Comparison of ENCODE assay signal across 9 cellular contexts in the genomic region with DNA sequence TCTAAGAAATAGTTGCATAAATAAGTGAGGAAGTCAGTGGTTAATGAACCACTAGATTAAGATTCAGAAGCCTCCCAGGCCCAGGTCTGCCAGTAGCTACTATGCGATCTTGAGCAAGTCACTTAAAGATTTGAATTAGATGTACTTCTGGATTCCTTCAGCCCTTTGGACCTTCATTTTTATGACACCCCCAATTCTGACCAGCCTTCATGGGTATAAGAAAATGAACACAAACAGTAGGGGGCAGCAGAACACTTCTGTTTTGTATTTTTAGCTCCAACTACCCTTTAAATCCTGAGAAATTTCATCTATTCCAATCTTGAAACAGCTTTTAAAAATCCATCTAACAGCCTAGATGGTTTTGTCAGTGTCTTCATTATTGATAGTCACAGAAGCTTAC. TPM values are rescaled to one million over a fixed set of nuclear protein-coding genes. Genes with fewer than 3 reads are reported as not detected.
DNase-seq lines count a peak whose midpoint lies in the region; ATAC-seq, FAIRE-seq and TF ChIP-seq lines count a peak whose summit lies in the region.
"Had no signal": no experiment of that assay in that cellular context is flagged by ENCODE, and none has a peak within 500 bp of the region (broad histone marks: within the 10 kb centered on the region; RNA-seq: fewer than 3 reads in every experiment).

No MANE protein-coding gene starts in this region.

- H3K36me3 ChIP-seq in H1 (ENCODE audit: control insufficient read depth in 2 of 4, insufficient read depth in 4 of 4, low read length in 3 of 4) (no peaks in the 10 kb centered on the region; a peak in 1 of 8 replicates), prostate gland (no peaks in the 10 kb centered on the region)
- H3K36me3 ChIP-seq: sigmoid colon had no signal

- no peaks in the 10 kb centered on the region for H3K79me1 ChIP-seq in H1 (ENCODE audit: low read depth, low read length)

- H2BK5ac ChIP-seq in H1 (ENCODE audit: low read depth, low read length), result no peak overlapping the region

- no peaks in the 10 kb centered on the region for H3K27me3 ChIP-seq in H1 (replicated peaks in 1 of 4; ENCODE audit: control insufficient read depth in 3 of 4, extremely low read depth in 1 of 4, insufficient read depth in 3 of 4, low read length in 3 of 4)
- no peaks in the 10 kb centered on the region for H3K27me3 ChIP-seq in prostate gland (replicated peaks; ENCODE audit: insufficient read depth)
- H3K27me3 ChIP-seq: sigmoid colon had no signal

- no peaks in the 10 kb centered on the region for H4K20me1 ChIP-seq in H1 (replicated peaks in 1 of 2; ENCODE audit: control insufficient read depth in 1 of 2, insufficient read depth in 2 of 2, low read length in 2 of 2)

- H3K27ac ChIP-seq in H1 (ENCODE audit: low read depth, low read length) (no peak overlapping the region), prostate gland (no peak overlapping the region)
- H3K27ac ChIP-seq: sigmoid colon had no signal

- H3K4me3 ChIP-seq in H1 (ENCODE audit: extremely low read depth in 1 of 4, insufficient read depth in 2 of 4, low read depth in 3 of 4, low read length in 4 of 4), result no peak overlapping the region
- H3K4me3 ChIP-seq in prostate gland, result no peak overlapping the region
- H3K4me3 ChIP-seq: sigmoid colon had no signal

- TF ChIP-seq EP300 in H1 (IDR thresholded peaks at IDR 0.05; ENCODE audit: borderline replicate concordance in 1 of 2, low read depth in 2 of 2, low read length in 2 of 2), result no peak

- no peak overlapping the region for H2BK15ac ChIP-seq in H1 (ENCODE audit: low read length)

- H4K8ac ChIP-seq in H1 (ENCODE audit: extremely low read depth, insufficient read depth, low read length), result no peak overlapping the region

- H2AK5ac ChIP-seq in H1 (ENCODE audit: low read depth, low read length), result no peak overlapping the region

- ATAC-seq in GM21528 (IDR thresholded peaks at IDR 0.05; ENCODE audit: low FRiP score, unreplicated experiment), result no peak

- peak; percentile 56 to 63 for TF ChIP-seq RAD21 in H1 (IDR thresholded peaks at IDR 0.05 in 1 of 2, conservative IDR thresholded peaks at IDR 0.05 in 1 of 2; ENCODE audit: low read depth in 2 of 2, low read length in 2 of 2)

- peaks cover 0 to 30% of the 10 kb centered on the region in 2 experiments; a peak in 2 of 4 replicates for H3K79me2 ChIP-seq in H1 (ENCODE audit: control insufficient read depth in 1 of 2, insufficient read depth in 2 of 2, low read length in 2 of 2)

- no peak overlapping the region for H3K23ac ChIP-seq in H1 (ENCODE audit: insufficient read length)

- H3K4me1 ChIP-seq in H1 (replicated peaks in 1 of 4; ENCODE audit: control insufficient read depth in 3 of 4, insufficient read depth in 4 of 4, low read length in 3 of 4), result 0 out of 7 replicates have a peak, but pooled peaks cover 0 to 3% (median 0%) of the 10 kb centered on the region in 4 experiments
- H3K4me1 ChIP-seq in prostate gland (replicated peaks), result no peaks in the 10 kb centered on the region

- H2BK20ac ChIP-seq in H1 (ENCODE audit: low read length), result no peak overlapping the region

- no peak overlapping the region for H2BK12ac ChIP-seq in H1 (ENCODE audit: low read depth, low read length)

- 93% methylated on average over 1 of the region's 1 CpG; no CpG with 5 or more reads in 1 of the 2 experiments for WGBS in H1 (ENCODE audit: extremely low coverage in 1 of 2, insufficient coverage in 1 of 2, insufficient read length in 1 of 2, insufficient replicate concordance in 2 of 2, low coverage in 1 of 2, low lambda C conversion rate in 2 of 2, missing lambda C conversion rate in 1 of 2), 2 experiments
- WGBS in prostate gland, result 71% methylated on average over 1 of the region's 1 CpG

- H3K56ac ChIP-seq in H1 (replicated peaks; ENCODE audit: insufficient read length, low read depth, low read length), result no peak overlapping the region

- DNase-seq in GM10266 (ENCODE audit: extremely low spot score), result no peak
- DNase-seq in NCI-H345 treated with DMSO at 0.1 percent for 48 hours (lab: John Stamatoyannopoulos, UW; ENCODE audit: unreplicated experiment), result peak; percentile 6
- no peak for DNase-seq in H1 (ENCODE audit: low read depth in 1 of 2, low spot score in 2 of 2)
- DNase-seq in prostate gland (ENCODE audit: low spot score), result peak; percentile 4
- no peak for DNase-seq in NCI-H2029 treated with DMSO at 0.1 percent for 48 hours (lab: John Stamatoyannopoulos, UW)
- no peak for DNase-seq in DMS153 (lab: John Stamatoyannopoulos, UW)
- DNase-seq in activated naive CD4-positive, alpha-beta T cell treated with Interleukin-2 at 50 U/mL for 16 hours, result no peak
- DNase-seq: sigmoid colon had no signal

- no peak overlapping the region for H4K91ac ChIP-seq in H1 (replicated peaks; ENCODE audit: insufficient read length, low read length)

- intact Hi-C loops in prostate gland (cut with DNase I), result no loop called here

- no peak overlapping the region for H3K14ac ChIP-seq in H1 (ENCODE audit: insufficient read length)

- POLR2A ChIA-PET in H1 (lab: Charles Lee; ENCODE audit: partially characterized antibody), result no interaction called here

- H2AFZ ChIP-seq in H1 (ENCODE audit: low read length), result no peak overlapping the region

- no peak for FAIRE-seq in H1 (lab: Jason Lieb, UNC)

- H2BK120ac ChIP-seq in H1 (replicated peaks; ENCODE audit: low read depth, low read length), result no peak overlapping the region

- TF ChIP-seq CTCF in GM10266 (IDR thresholded peaks at IDR 0.05; ENCODE audit: control insufficient read depth, insufficient read depth, low read depth, missing control alignments) (peak; percentile 15), H1 (IDR thresholded peaks at IDR 0.05; ENCODE audit: control extremely low read depth in 1 of 3, insufficient read depth in 1 of 3, low read depth in 1 of 3, low read length in 3 of 3) (peak in 1 of 3 experiments; percentile 25; a peak in 1 of 4 replicates), prostate gland (IDR thresholded peaks at IDR 0.05) (peak in 3 of 4 experiments; percentile 25 to 36 (median 30))

- CTCF ChIA-PET in H1 (lab: Charles Lee; ENCODE audit: partially characterized antibody), result interaction anchor here (0.6 to 2.0 kb wide), 14 partner anchors 10 to 352 kb away, joined by 3 to 5 read pairs (median 3); no protein-coding TSS in a partner anchor

- H3K4ac ChIP-seq in H1 (replicated peaks; ENCODE audit: insufficient read length, low read depth, low read length), result no peak overlapping the region

- H3K23me2 ChIP-seq in H1 (ENCODE audit: low read depth, low read length), result no peaks in the 10 kb centered on the region

- TF ChIP-seq POLR2A in H1 (IDR thresholded peaks at IDR 0.05; ENCODE audit: control extremely low read depth in 1 of 2, low read depth in 2 of 2, low read length in 2 of 2) (no peak), prostate gland (IDR thresholded peaks at IDR 0.05) (no peak)

- no peak overlapping the region for H3K18ac ChIP-seq in H1 (ENCODE audit: extremely low read depth, low read length)

- H3K9ac ChIP-seq in H1 (replicated peaks in 1 of 4; ENCODE audit: extremely low read depth in 1 of 4, low read depth in 3 of 4, low read length in 3 of 4), result no peak overlapping the region

- H3K9me3 ChIP-seq in H1 (ENCODE audit: insufficient read depth in 2 of 2, low read depth in 1 of 2, low read length in 1 of 2), result no peaks in the 10 kb centered on the region
- H3K9me3 ChIP-seq in prostate gland, result no peaks in the 10 kb centered on the region
- H3K9me3 ChIP-seq: sigmoid colon had no signal

- H4K5ac ChIP-seq in H1 (ENCODE audit: insufficient read length, low read depth, low read length), result no peak overlapping the region

- no peak overlapping the region for H3K4me2 ChIP-seq in H1 (ENCODE audit: insufficient read depth in 1 of 2, low read depth in 2 of 2, low read length in 2 of 2)

TF ChIP-seq in H1, 55 proteins besides CTCF, POLR2A, EP300 and RAD21 (continues in another document):
- TF ChIP-seq SUZ12 (IDR thresholded peaks at IDR 0.05; ENCODE audit: low read length), result no peak
- TF ChIP-seq SP2 (IDR thresholded peaks at IDR 0.05; ENCODE audit: low read length), result no peak
- no peak for TF ChIP-seq FOSL1 (IDR thresholded peaks at IDR 0.05; ENCODE audit: insufficient read depth, low read depth, low read length)
- TF ChIP-seq HDAC6 (IDR thresholded peaks at IDR 0.05; ENCODE audit: low read depth, low read length), result no peak
- TF ChIP-seq SRF (IDR thresholded peaks at IDR 0.05; ENCODE audit: low read depth, low read length), result no peak
- no peak for TF ChIP-seq JUN (IDR thresholded peaks at IDR 0.05; ENCODE audit: low read depth, low read length)
- no peak for TF ChIP-seq YY1 (IDR thresholded peaks at IDR 0.05; ENCODE audit: low read depth, low read length)
- no peak for TF ChIP-seq EGR1 (IDR thresholded peaks at IDR 0.05; ENCODE audit: borderline replicate concordance, low read depth, low read length)
- TF ChIP-seq CBX5 (IDR thresholded peaks at IDR 0.05; ENCODE audit: low read depth, low read length), result no peak
- no peak for TF ChIP-seq HDAC2 (IDR thresholded peaks at IDR 0.05; ENCODE audit: borderline replicate concordance in 1 of 2, low read depth in 2 of 2, low read length in 2 of 2)
- TF ChIP-seq NANOG (IDR thresholded peaks at IDR 0.05; ENCODE audit: insufficient read depth, low read depth, low read length, poor library complexity, severe bottlenecking), result no peak

RNA-seq across cellular contexts. Expression of gene TMEM47, which starts 19.0 kb away (rescaled TPM):
- 27.3 and 28.5 TPM in 2 replicates for total RNA-seq in H1 (2021; fragmentation: NEBNext Ultra II Directional; extraction: Animal tissue kit (Norgen Biotek cat#: 25700))
- 13.7 and 24.8 TPM in 2 replicates for polyA plus RNA-seq in H1 (2011; rRNA removed)
- polyA plus RNA-seq in H1 (2011; cell fraction: cytosol; rRNA removed), result 18.5 TPM
- polyA plus RNA-seq in H1 (2011; cell fraction: nucleus; rRNA removed), result 16.4 TPM
- polyA plus RNA-seq in H1 (2012, experiment 1 of 2), result 11.7 to 23.4 TPM (median 15.7 TPM) in 4 replicates
- 2.1 TPM for polyA plus RNA-seq in H1 (2012, experiment 2 of 2)
- polyA plus RNA-seq in H1 (2013, experiment 1 of 2), result 40.2 TPM
- 41.3 TPM for polyA plus RNA-seq in H1 (2013, experiment 2 of 2)
- polyA minus RNA-seq in H1 (2011; rRNA and poly(A)+ RNA removed), result 29.0 and 46.5 TPM in 2 replicates
- polyA minus RNA-seq in H1 (2011; cell fraction: cytosol; rRNA and poly(A)+ RNA removed), result 15.9 TPM
- polyA minus RNA-seq in H1 (2011; cell fraction: nucleus; rRNA and poly(A)+ RNA removed), result 43.5 TPM
- 10 to 100 TPM; 28.5 to 35.7 TPM for total RNA-seq in prostate gland

Comparison
In these comparisons a context has a peak if more than half of its experiments do, and no peak if none do; other contexts are left out.
1. DNase-seq: peak in NCI-H345 treated with DMSO at 0.1 percent for 48 hours (single experiment) and prostate gland (single experiment); none in GM10266 (single experiment), H1 (0 of 2), NCI-H2029 treated with DMSO at 0.1 percent for 48 hours (single experiment), DMS153 (single experiment) and activated naive CD4-positive, alpha-beta T cell treated with Interleukin-2 at 50 U/mL for 16 hours (single experiment).